In the genomic region with DNA sequence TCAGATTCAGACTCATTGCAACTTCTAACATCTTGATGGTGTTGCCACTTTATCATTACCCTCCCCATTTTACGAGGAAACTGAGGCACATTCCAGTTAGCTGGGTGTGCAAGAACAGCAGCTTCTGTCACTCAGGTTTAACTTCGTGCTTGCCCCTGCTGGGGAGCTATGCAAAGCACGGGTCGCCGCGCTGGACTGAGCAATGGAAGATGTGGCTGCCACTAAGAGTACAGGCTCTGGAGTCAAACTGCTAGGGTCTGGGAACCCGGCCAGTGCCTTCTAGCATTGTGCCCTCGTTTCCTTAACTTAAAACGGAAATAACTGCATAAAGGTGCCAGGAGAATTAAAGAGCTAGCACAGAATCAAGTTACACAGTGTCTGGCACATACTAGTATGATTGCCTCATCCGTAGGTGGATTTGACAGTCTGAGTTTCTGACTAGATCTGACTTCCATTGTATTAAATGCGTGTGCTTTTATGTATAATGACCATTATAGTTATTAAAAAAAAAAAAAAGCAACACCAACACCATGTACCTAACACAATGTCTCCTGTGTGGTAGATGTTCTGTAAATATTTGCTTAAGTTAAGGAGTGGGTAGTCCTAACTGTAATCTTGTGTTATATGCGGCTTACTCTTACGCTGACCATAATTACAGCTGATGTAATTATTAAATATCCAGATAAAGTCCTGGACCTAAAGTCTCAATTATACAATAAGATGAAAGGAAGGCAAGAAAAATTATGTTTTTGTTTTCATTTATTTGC, we compare ENCODE assay signal across 8 cellular contexts. TPM values are rescaled to one million over a fixed set of nuclear protein-coding genes. Genes with fewer than 3 reads are reported as not detected.
DNase-seq lines count a peak whose midpoint lies in the region; ATAC-seq and TF ChIP-seq lines count a peak whose summit lies in the region.

No MANE protein-coding gene starts in this region.

- H3K27ac Mint-ChIP-seq in activated naive CD4-positive, alpha-beta T cell treated with anti-CD3 and anti-CD28 coated beads, Interleukin-2, amount 50 U/mL, for 24 hours: peak overlapping the region; percentile 87

- H3K36me3 Mint-ChIP-seq in activated naive CD4-positive, alpha-beta T cell treated with anti-CD3 and anti-CD28 coated beads, Interleukin-2, amount 50 U/mL, for 24 hours: peaks cover 43% of the 10 kb centered on the region

- H2AFZ ChIP-seq in parathyroid adenoma: peak overlapping the region; percentile 82

- H3K36me3 ChIP-seq in cardiac muscle cell (no peaks in the 10 kb centered on the region), parathyroid adenoma (ENCODE audit: control insufficient read depth, insufficient read depth, low read length) (no peaks in the 10 kb centered on the region), aorta (ENCODE audit: control insufficient read depth in 1 of 2, insufficient read depth in 2 of 2, low read length in 1 of 2) (peaks cover 0 to 3% of the 10 kb centered on the region in 2 donors)

- H3K4me3 ChIP-seq in cardiac muscle cell (peak overlapping the region; percentile 51), parathyroid adenoma (ENCODE audit: low read depth, low read length) (peak overlapping the region; percentile 64), aorta (ENCODE audit: low read length in 2 of 2) (peak overlapping the region; percentile 69 to 85)

- no peaks in the 10 kb centered on the region for H3K79me2 ChIP-seq in parathyroid adenoma

- H3K27me3 Mint-ChIP-seq in activated naive CD4-positive, alpha-beta T cell treated with anti-CD3 and anti-CD28 coated beads, Interleukin-2, amount 50 U/mL, for 24 hours: no peaks in the 10 kb centered on the region

- H3K27ac ChIP-seq in cardiac muscle cell (peak overlapping the region; percentile 93), parathyroid adenoma (peak overlapping the region; percentile 78), aorta (ENCODE audit: low read depth in 1 of 2, low read length in 2 of 2) (peak overlapping the region; percentile 63 to 85)

- H3K4me1 ChIP-seq in cardiac muscle cell (ENCODE audit: low read depth) (peaks cover 10% of the 10 kb centered on the region), parathyroid adenoma (no peaks in the 10 kb centered on the region), aorta (ENCODE audit: control insufficient read depth in 1 of 2, insufficient read depth in 2 of 2, low read length in 2 of 2) (peaks cover 3 to 7% of the 10 kb centered on the region in 2 donors)

- H3K9ac ChIP-seq in parathyroid adenoma: no peak overlapping the region

- no peaks in the 10 kb centered on the region for H3K9me3 ChIP-seq in cardiac muscle cell (ENCODE audit: low read depth)
- no peaks in the 10 kb centered on the region for H3K9me3 ChIP-seq in parathyroid adenoma (ENCODE audit: control insufficient read depth, low read length)
- H3K9me3 ChIP-seq in aorta (ENCODE audit: control insufficient read depth, low read length): no peaks in the 10 kb centered on the region

- H3K4me3 Mint-ChIP-seq in activated naive CD4-positive, alpha-beta T cell treated with anti-CD3 and anti-CD28 coated beads, Interleukin-2, amount 50 U/mL, for 24 hours: peak overlapping the region; percentile 90

- H3K4me1 Mint-ChIP-seq in activated naive CD4-positive, alpha-beta T cell treated with anti-CD3 and anti-CD28 coated beads, Interleukin-2, amount 50 U/mL, for 24 hours: peaks cover 33% of the 10 kb centered on the region

- peak; percentile 85 for ATAC-seq in GM19455 (IDR thresholded peaks at IDR 0.05; ENCODE audit: unreplicated experiment)
- ATAC-seq in HG03520 (IDR thresholded peaks at IDR 0.05; ENCODE audit: unreplicated experiment): peak; percentile 79
- ATAC-seq in aorta (ENCODE audit: low FRiP score): peak; percentile 72

- TF ChIP-seq CTCF in cardiac muscle cell (IDR thresholded peaks at IDR 0.05; ENCODE audit: low read depth, low read length): peak; percentile 24
- TF ChIP-seq CTCF in parathyroid adenoma (IDR thresholded peaks at IDR 0.05): no peak

- H3K27me3 ChIP-seq in cardiac muscle cell (no peaks in the 10 kb centered on the region), parathyroid adenoma (ENCODE audit: control insufficient read depth, insufficient read depth, low read length) (no peaks in the 10 kb centered on the region), aorta (ENCODE audit: control insufficient read depth in 1 of 2, insufficient read depth in 2 of 2, low read length in 1 of 2) (no peaks in the 10 kb centered on the region)

- DNase-seq in DMS114 treated with DMSO at 0.1 percent for 48 hours (lab: John Stamatoyannopoulos, UW; ENCODE audit: unreplicated experiment): peak; percentile 38
- peak; percentile 78 for DNase-seq in OCI-M1 (lab: John Stamatoyannopoulos, UW)
- peak; percentile 62 to 83 for DNase-seq in cardiac muscle cell (ENCODE audit: low read depth in 1 of 2, low spot score in 1 of 2)
- peak; percentile 89 for DNase-seq in aorta

- 1 to 2% methylated on average over 13 of the region's 13 CpGs for WGBS in aorta, 2 donors

- H3K9me3 Mint-ChIP-seq in activated naive CD4-positive, alpha-beta T cell treated with anti-CD3 and anti-CD28 coated beads, Interleukin-2, amount 50 U/mL, for 24 hours: peaks cover 20% of the 10 kb centered on the region

- peak overlapping the region; percentile 57 for H3K4me2 ChIP-seq in parathyroid adenoma (ENCODE audit: low read length)

- intact Hi-C loops in aorta (cut with DNase I): loop anchor here (2.0 to 10.0 kb wide), 3 partner anchors 43 to 1021 kb away; a partner anchor contains a TSS

RNA-seq across cellular contexts. Expression of a gene that starts 0.8 kb away (rescaled TPM):
- total RNA-seq in cardiac muscle cell (18.4 and 22.1 TPM in 2 replicates), aorta (10 to 100 TPM; 19.6 to 20.9 TPM)
- polyA plus RNA-seq in cardiac muscle cell (31.3 and 48.1 TPM in 2 replicates), aorta (10 to 100 TPM; 12.4 to 20.3 TPM)

RNA-seq across cellular contexts. Expression of a gene that starts 23.0 kb away (rescaled TPM):
- total RNA-seq in cardiac muscle cell: 34.0 and 39.3 TPM in 2 replicates
- polyA plus RNA-seq in cardiac muscle cell: 32.3 and 38.3 TPM in 2 replicates
- total RNA-seq in aorta: 100 to 1,000 TPM in 1 of 2 donors, 10 to 100 TPM in 1; 84.2 to 254 TPM
- polyA plus RNA-seq in aorta: 100 to 1,000 TPM in 1 of 2 donors, 10 to 100 TPM in 1; 55.2 to 492 TPM

RNA-seq across cellular contexts. Expression of a gene that starts 42.0 kb away (rescaled TPM):
- total RNA-seq in cardiac muscle cell (53.2 and 63.6 TPM in 2 replicates), aorta (10 to 100 TPM; 26.7 to 82.1 TPM)
- polyA plus RNA-seq in cardiac muscle cell (70.7 and 102 TPM in 2 replicates), aorta (10 to 100 TPM; 13.5 to 32.0 TPM)

Comparison
In these comparisons a context has a peak if more than half of its experiments do, and no peak if none do; other contexts are left out.
1. Peak in every context shown above with its lines: DNase-seq, ATAC-seq, H3K4me3 ChIP-seq and H3K27ac ChIP-seq.
2. DNase-seq: peak in every context shown above with its lines; median percentile 89 in aorta; 78 in OCI-M1; 72 in cardiac muscle cell; 38 in DMS114 treated with DMSO at 0.1 percent for 48 hours.